In genomic region chr11:126348806-126349582, GRCh38 we compare ENCODE assay signal across 1 cellular context.
TF ChIP-seq lines count a peak whose summit lies in the region.

No MANE protein-coding gene starts in this region.

TF ChIP-seq in GM23338, 12 proteins besides CTCF, POLR2A, EP300 and RAD21 (continued from another document):
- TF ChIP-seq ZNF462 (CRISPR knock-in tag; IDR thresholded peaks at IDR 0.05) (no peak), CREB1 (CRISPR knock-in tag; IDR thresholded peaks at IDR 0.05; ENCODE audit: low read depth) (no peak), NANOG (IDR thresholded peaks at IDR 0.05; ENCODE audit: borderline replicate concordance) (no peak), POLR2AphosphoS5 (IDR thresholded peaks at IDR 0.05; ENCODE audit: low read depth) (no peak), ZNF331 (CRISPR knock-in tag; IDR thresholded peaks at IDR 0.05; ENCODE audit: low read depth) (no peak), EZH2 (IDR thresholded peaks at IDR 0.05; ENCODE audit: low read depth, unreplicated experiment) (no peak)
TF ChIP-seq in GM23338: peak in this region for 0.
